In the genomic region with DNA sequence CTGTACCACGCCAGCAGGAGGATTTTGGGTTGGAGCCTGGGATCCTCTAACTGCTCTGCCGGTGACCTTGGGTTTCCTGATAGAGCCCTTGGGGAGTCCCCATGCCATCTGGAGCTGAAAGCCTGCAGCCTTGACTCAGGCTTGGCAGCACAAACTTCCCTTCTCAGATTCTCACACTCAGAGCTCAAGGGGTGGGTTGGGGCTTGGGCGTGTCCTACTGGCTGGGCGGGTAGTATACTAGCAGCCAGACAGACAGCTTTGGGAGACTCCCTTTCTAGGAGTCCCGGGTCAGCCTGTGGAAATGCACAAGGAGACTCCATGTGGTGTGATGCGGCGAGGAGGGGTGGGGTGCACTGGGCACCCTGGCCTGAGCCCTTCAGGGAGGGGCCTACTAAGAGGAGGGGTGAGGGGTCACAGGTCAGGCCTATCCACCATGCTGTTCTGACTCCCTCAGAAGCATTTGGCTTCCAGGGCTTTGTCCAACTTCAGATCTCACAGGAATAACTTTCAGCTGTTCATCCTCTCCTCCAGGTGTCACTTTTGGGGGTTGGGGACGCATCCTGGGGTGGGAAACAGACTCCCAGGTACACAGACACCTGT, we compare ENCODE assay signal across 8 cellular contexts. TPM values are rescaled to one million over a fixed set of nuclear protein-coding genes. Genes with fewer than 3 reads are reported as not detected.
DNase-seq lines count a peak whose midpoint lies in the region; ATAC-seq and TF ChIP-seq lines count a peak whose summit lies in the region.

No MANE protein-coding gene starts in this region.

- H3K9me3 ChIP-seq in ovary: no peaks in the 10 kb centered on the region

- H3K27ac ChIP-seq in ovary: peak overlapping the region in 1 of 2 donors; percentile 54

- TF ChIP-seq CTCF in choroid plexus epithelial cell (conservative IDR thresholded peaks at IDR 0.05; ENCODE audit: low read depth, low read length) (no peak), ovary (IDR thresholded peaks at IDR 0.05) (no peak)

- WGBS in ovary, 3 donors: 24 to 28% (median 24%) methylated on average over 8 of the region's 8 CpGs

- H3K4me3 ChIP-seq in choroid plexus epithelial cell (ENCODE audit: low read depth, low read length) (no peak overlapping the region), ovary (no peak overlapping the region)

- DNase-seq in ELR (ENCODE audit: low read depth) (peak; percentile 46), choroid plexus epithelial cell (ENCODE audit: low read depth) (peak; percentile 44), ovary (peak; percentile 69 to 84 (median 74)), HK-2 (ENCODE audit: unreplicated experiment) (no peak), NCI-H146 treated with DMSO at 0.1 percent for 48 hours (lab: John Stamatoyannopoulos, UW; ENCODE audit: unreplicated experiment) (no peak)

- TF ChIP-seq POLR2A in ovary (IDR thresholded peaks at IDR 0.05): no peak

- H3K27me3 ChIP-seq in ovary: no peaks in the 10 kb centered on the region

- TF ChIP-seq EP300 in ovary (IDR thresholded peaks at IDR 0.05): no peak

- H3K4me1 ChIP-seq in ovary (ENCODE audit: insufficient read depth): peaks cover 25% of the 10 kb centered on the region

- intact Hi-C loops in ovary (cut with DNase I): no loop called here

- H3K36me3 ChIP-seq in ovary: no peaks in the 10 kb centered on the region

- ATAC-seq in HG03095 (IDR thresholded peaks at IDR 0.05; ENCODE audit: unreplicated experiment): peak; percentile 55
- ATAC-seq in GM18519 (IDR thresholded peaks at IDR 0.05; ENCODE audit: low FRiP score, unreplicated experiment): no peak
- ATAC-seq in GM18870 (IDR thresholded peaks at IDR 0.05; ENCODE audit: unreplicated experiment): no peak

RNA-seq across cellular contexts. Expression of a gene that starts 21.6 kb away (rescaled TPM):
- 10 to 100 TPM; 13.8 to 47.2 (median 27.6) TPM for total RNA-seq in ovary
- 10 to 100 TPM in 1 of 2 donors, 1 to 10 TPM in 1; 9.2 to 10.6 TPM for polyA plus RNA-seq in ovary

Comparison
In these comparisons a context has a peak if more than half of its experiments do, and no peak if none do; other contexts are left out.
1. DNase-seq: peak in ELR (single experiment), choroid plexus epithelial cell (single experiment) and ovary (5 of 5); none in HK-2 (single experiment) and NCI-H146 treated with DMSO at 0.1 percent for 48 hours (single experiment).